In the genomic region with DNA sequence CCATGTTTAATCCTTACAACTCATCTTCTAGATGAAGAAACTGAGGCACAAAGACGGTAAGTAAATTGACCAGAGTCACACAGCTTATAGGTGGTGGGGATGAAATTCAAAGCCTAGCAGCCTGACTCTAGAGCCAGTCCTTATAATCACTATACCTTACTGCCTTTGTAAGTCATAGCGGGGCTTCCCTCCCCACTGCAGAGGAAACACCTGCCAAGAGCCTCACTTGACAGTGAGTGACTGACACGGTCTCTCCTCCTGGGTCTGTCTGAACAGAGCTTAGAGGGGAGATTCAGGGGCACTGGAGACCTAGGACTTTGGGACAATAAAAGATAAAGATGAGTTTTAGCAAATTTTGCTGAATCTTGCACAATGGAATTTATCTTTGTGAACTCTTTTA, we compare ENCODE assay signal across 19 cellular contexts. TPM values are rescaled to one million over a fixed set of nuclear protein-coding genes. Genes with fewer than 3 reads are reported as not detected.
DNase-seq lines count a peak whose midpoint lies in the region; ATAC-seq and TF ChIP-seq lines count a peak whose summit lies in the region.
"Had no signal": no experiment of that assay in that cellular context is flagged by ENCODE, and none has a peak within 500 bp of the region (broad histone marks: within the 10 kb centered on the region; RNA-seq: fewer than 3 reads in every experiment).

No MANE protein-coding gene starts in this region.

- peak overlapping the region; percentile 74 for H3K27ac ChIP-seq in KOPT-K1 (ENCODE audit: low read depth, low read length, poor library complexity, severe bottlenecking)
- peak overlapping the region; percentile 64 for H3K27ac ChIP-seq in thymus (ENCODE audit: low read depth)
- no peak overlapping the region for H3K27ac ChIP-seq in coronary artery
- H3K27ac ChIP-seq: Peyer's patch had no signal

- WGBS in thymus: 4% methylated on average over 3 of the region's 3 CpGs

- H3K4me1 ChIP-seq in thymus (ENCODE audit: control insufficient read depth, insufficient read depth, low read length): peaks cover 25% of the 10 kb centered on the region
- H3K4me1 ChIP-seq: Peyer's patch had no signal

- H3K36me3 ChIP-seq in KOPT-K1 (ENCODE audit: insufficient read depth, low read length) (no peaks in the 10 kb centered on the region), thymus (ENCODE audit: control insufficient read depth, insufficient read depth) (no peaks in the 10 kb centered on the region)
- H3K36me3 ChIP-seq: MG63, Peyer's patch had no signal

- H3K27ac Mint-ChIP-seq in activated naive CD4-positive, alpha-beta T cell treated with anti-CD3 and anti-CD28 coated beads, Interleukin-2, amount 50 U/mL, for 24 hours: peak overlapping the region; percentile 17
- H3K27ac Mint-ChIP-seq in memory B cell: peak overlapping the region; percentile 84

- no peaks in the 10 kb centered on the region for H3K27me3 ChIP-seq in thymus (ENCODE audit: control insufficient read depth, insufficient read depth)
- H3K27me3 ChIP-seq: MG63, Peyer's patch had no signal

- H3K4me1 Mint-ChIP-seq in activated naive CD4-positive, alpha-beta T cell treated with anti-CD3 and anti-CD28 coated beads, Interleukin-2, amount 50 U/mL, for 24 hours: peaks cover 45% of the 10 kb centered on the region
- peaks cover 8% of the 10 kb centered on the region for H3K4me1 Mint-ChIP-seq in memory B cell

- peak; percentile 96 for ATAC-seq in memory B cell (ENCODE audit: low read depth)

- no peak for DNase-seq in activated naive CD4-positive, alpha-beta T cell treated with Interleukin-2 at 50 U/mL for 16 hours
- peak in 1 of 2 donors; percentile 36 for DNase-seq in memory B cell (ENCODE audit: low spot score in 2 of 2)
- DNase-seq in coronary artery (ENCODE audit: low spot score): no peak
- DNase-seq in occipital lobe (lab: John Stamatoyannopoulos, UW): no peak
- DNase-seq: AML-193, GF-D8, GOT3, KG1, MG63, NCI-H1105, NCI-H1694 treated with DMSO at 0.1 percent for 48 hours, NCI-H446 treated with DMSO at 0.1 percent for 48 hours, NCI-H82, Peyer's patch, SIG-M5 had no signal

- TF ChIP-seq CTCF in coronary artery (IDR thresholded peaks at IDR 0.05): no peak

- no peak overlapping the region for H3K4me3 Mint-ChIP-seq in activated naive CD4-positive, alpha-beta T cell treated with anti-CD3 and anti-CD28 coated beads, Interleukin-2, amount 50 U/mL, for 24 hours
- H3K4me3 Mint-ChIP-seq in memory B cell: peak overlapping the region; percentile 28
- H3K4me3 Mint-ChIP-seq: CD8-positive, alpha-beta memory T cell had no signal

- H3K9me3 Mint-ChIP-seq in activated naive CD4-positive, alpha-beta T cell treated with anti-CD3 and anti-CD28 coated beads, Interleukin-2, amount 50 U/mL, for 24 hours: peaks cover 11% of the 10 kb centered on the region
- H3K9me3 Mint-ChIP-seq in memory B cell: peaks cover 3% of the 10 kb centered on the region

- no peak overlapping the region for H3K4me3 ChIP-seq in thymus (ENCODE audit: low read length)
- H3K4me3 ChIP-seq in coronary artery: no peak overlapping the region
- H3K4me3 ChIP-seq: MG63, Peyer's patch had no signal

- peaks cover 21% of the 10 kb centered on the region for H3K9me3 ChIP-seq in KOPT-K1 (ENCODE audit: insufficient read depth, low read length, poor library complexity, severe bottlenecking)
- peaks cover 1% of the 10 kb centered on the region for H3K9me3 ChIP-seq in thymus (ENCODE audit: control insufficient read depth)
- H3K9me3 ChIP-seq: MG63, Peyer's patch had no signal

- H3K27me3 Mint-ChIP-seq in activated naive CD4-positive, alpha-beta T cell treated with anti-CD3 and anti-CD28 coated beads, Interleukin-2, amount 50 U/mL, for 24 hours: no peaks in the 10 kb centered on the region
- no peaks in the 10 kb centered on the region for H3K27me3 Mint-ChIP-seq in memory B cell
- H3K27me3 Mint-ChIP-seq: CD8-positive, alpha-beta memory T cell had no signal

- H3K36me3 Mint-ChIP-seq in activated naive CD4-positive, alpha-beta T cell treated with anti-CD3 and anti-CD28 coated beads, Interleukin-2, amount 50 U/mL, for 24 hours: peaks cover 7% of the 10 kb centered on the region
- peaks cover 1% of the 10 kb centered on the region for H3K36me3 Mint-ChIP-seq in memory B cell

RNA-seq across cellular contexts. Expression of a gene that starts 12.8 kb away (rescaled TPM):
- not detected for polyA plus RNA-seq in thymus
- total RNA-seq in occipital lobe: not detected
- total RNA-seq: CD8-positive, alpha-beta memory T cell; Peyer's patch had no signal
- polyA plus RNA-seq: CD8-positive, alpha-beta memory T cell had no signal

RNA-seq across cellular contexts. Expression of a gene that starts 16.1 kb away (rescaled TPM):
- 0.73 TPM for polyA plus RNA-seq in thymus
- total RNA-seq in occipital lobe: 0.31 TPM
- total RNA-seq: CD8-positive, alpha-beta memory T cell; Peyer's patch had no signal
- polyA plus RNA-seq: CD8-positive, alpha-beta memory T cell had no signal

RNA-seq across cellular contexts. Expression of a gene that starts 40.1 kb away (rescaled TPM):
- 0.05 TPM for polyA plus RNA-seq in thymus
- not detected for total RNA-seq in occipital lobe
- total RNA-seq: CD8-positive, alpha-beta memory T cell; Peyer's patch had no signal
- polyA plus RNA-seq: CD8-positive, alpha-beta memory T cell had no signal

Comparison
In these comparisons a context has a peak if more than half of its experiments do, and no peak if none do; other contexts are left out.
1. H3K27ac ChIP-seq: peak in KOPT-K1 (single experiment) and thymus (single experiment); none in coronary artery (0 of 2).